12 cellular contexts compared by ENCODE assay signal in the genomic region with DNA sequence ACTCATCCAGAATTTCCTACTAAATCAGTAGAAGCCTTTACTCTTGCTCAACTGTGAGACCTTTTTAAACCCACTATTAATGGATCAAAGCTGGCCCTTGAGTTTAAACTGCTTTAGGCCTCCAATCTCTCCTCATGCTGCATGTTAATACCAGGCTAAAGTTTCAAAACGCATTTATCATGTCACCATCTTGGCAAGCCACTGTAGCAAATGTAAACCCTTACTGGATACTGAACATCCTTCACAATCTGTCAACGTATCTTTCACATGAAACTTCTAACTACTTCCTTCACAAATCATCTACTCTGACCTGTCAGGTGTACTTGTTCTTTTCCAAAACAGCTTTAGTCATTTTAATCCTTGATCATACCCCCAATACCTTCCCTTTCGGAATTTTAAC. TPM values are rescaled to one million over a fixed set of nuclear protein-coding genes. Genes with fewer than 3 reads are reported as not detected.
A peak's percentile ranks its signal among the peaks of the same experiment; 100 is the strongest.
DNase-seq lines count a peak whose midpoint lies in the region; TF ChIP-seq lines count a peak whose summit lies in the region.
"Had no signal": no experiment of that assay in that cellular context is flagged by ENCODE, and none has a peak within 500 bp of the region (broad histone marks: within the 10 kb centered on the region; RNA-seq: fewer than 3 reads in every experiment).

No MANE protein-coding gene starts in this region.

- DNase-seq in NCI-H2227 (lab: John Stamatoyannopoulos, UW; ENCODE audit: unreplicated experiment) (peak; percentile 3), NCI-H2227 treated with DMSO at 0.1 percent for 48 hours (lab: John Stamatoyannopoulos, UW) (no peak), NCI-H1092 (lab: John Stamatoyannopoulos, UW) (no peak), caudate nucleus (lab: John Stamatoyannopoulos, UW) (no peak), inferior parietal cortex (ENCODE audit: extremely low spot score) (no peak)
- DNase-seq in activated T-helper 2 cell treated with anti-CD3 and anti-CD28 coated beads, Interferon-gamma antibody, Interleukin-2, Interleukin-4, amounts not matched to agents 10 μg/mL and 5 μg/mL and 100 μg/mL, durations not matched to agents 14 hours and 24 hours and 36 hours (ENCODE audit: low spot score): no peak
- DNase-seq: activated gamma-delta T cell, colonic mucosa, NCI-H1930, Peyer's patch had no signal

- H3K4me3 ChIP-seq in Loucy (ENCODE audit: low read length, poor library complexity, severe bottlenecking): peak overlapping the region; percentile 95
- peak overlapping the region; percentile 92 for H3K4me3 ChIP-seq in neural cell (ENCODE audit: low read length)
- H3K4me3 ChIP-seq: colonic mucosa, Peyer's patch had no signal

- no peak for TF ChIP-seq EP300 in neural cell (conservative IDR thresholded peaks at IDR 0.05; ENCODE audit: poor library complexity, severe bottlenecking)

- peaks cover 8% of the 10 kb centered on the region for H3K9me3 Mint-ChIP-seq in activated T-helper 2 cell treated with anti-CD3 and anti-CD28 coated beads, Interferon-gamma antibody, Interleukin-2, Interleukin-4, amounts not matched to agents 10 μg/mL and 5 μg/mL and 100 μg/mL, durations not matched to agents 14 hours and 24 hours and 36 hours

- intact Hi-C loops in activated T-helper 2 cell treated with anti-CD3 and anti-CD28 coated beads, Interferon-gamma antibody, Interleukin-2, Interleukin-4, amounts not matched to agents 10 μg/mL and 5 μg/mL and 100 μg/mL, durations not matched to agents 14 hours and 24 hours and 36 hours (cut with micrococcal nuclease): no loop called here

- H3K9ac ChIP-seq in Loucy (ENCODE audit: low read depth, low read length, poor library complexity, severe bottlenecking): peak overlapping the region; percentile 91
- H3K9ac ChIP-seq in neural cell (ENCODE audit: low read length): no peak overlapping the region

- H3K79me2 ChIP-seq in Loucy (ENCODE audit: insufficient read depth, low read length) (peaks cover 91% of the 10 kb centered on the region), neural cell (replicated peaks; ENCODE audit: insufficient read depth, low read length) (peaks cover 52% of the 10 kb centered on the region)

- H3K36me3 Mint-ChIP-seq in activated T-helper 2 cell treated with anti-CD3 and anti-CD28 coated beads, Interferon-gamma antibody, Interleukin-2, Interleukin-4, amounts not matched to agents 10 μg/mL and 5 μg/mL and 100 μg/mL, durations not matched to agents 14 hours and 24 hours and 36 hours (ENCODE audit: low read depth): peaks cover 71% of the 10 kb centered on the region

- H3K27ac ChIP-seq in neural cell (ENCODE audit: low read length) (no peak overlapping the region), caudate nucleus (ENCODE audit: low read depth, low read length) (no peak overlapping the region)
- H3K27ac ChIP-seq: colonic mucosa, Peyer's patch had no signal

- H3K36me3 ChIP-seq in Loucy (ENCODE audit: insufficient read depth, low read length) (peaks cover 13% of the 10 kb centered on the region), neural cell (ENCODE audit: insufficient read depth, low read length) (no peaks in the 10 kb centered on the region)
- H3K36me3 ChIP-seq: colonic mucosa had no signal

- no peaks in the 10 kb centered on the region for H3K9me3 ChIP-seq in Loucy (ENCODE audit: insufficient read depth, low read depth, low read length)
- H3K9me3 ChIP-seq in neural cell (ENCODE audit: low read length): no peaks in the 10 kb centered on the region
- H3K9me3 ChIP-seq: colonic mucosa, Peyer's patch had no signal

- H3K27ac Mint-ChIP-seq in activated T-helper 2 cell treated with anti-CD3 and anti-CD28 coated beads, Interferon-gamma antibody, Interleukin-2, Interleukin-4, amounts not matched to agents 10 μg/mL and 5 μg/mL and 100 μg/mL, durations not matched to agents 14 hours and 24 hours and 36 hours: peak overlapping the region; percentile 42

- H3K4me1 Mint-ChIP-seq in activated T-helper 2 cell treated with anti-CD3 and anti-CD28 coated beads, Interferon-gamma antibody, Interleukin-2, Interleukin-4, amounts not matched to agents 10 μg/mL and 5 μg/mL and 100 μg/mL, durations not matched to agents 14 hours and 24 hours and 36 hours (ENCODE audit: low read depth): peaks cover 58% of the 10 kb centered on the region

- H3K27me3 Mint-ChIP-seq in activated T-helper 2 cell treated with anti-CD3 and anti-CD28 coated beads, Interferon-gamma antibody, Interleukin-2, Interleukin-4, amounts not matched to agents 10 μg/mL and 5 μg/mL and 100 μg/mL, durations not matched to agents 14 hours and 24 hours and 36 hours (ENCODE audit: low read depth): no peaks in the 10 kb centered on the region

- peaks cover 58% of the 10 kb centered on the region for H3K4me1 ChIP-seq in Loucy (ENCODE audit: insufficient read depth, low read length, poor library complexity, severe bottlenecking)
- H3K4me1 ChIP-seq: colonic mucosa had no signal

- H2AFZ ChIP-seq in Loucy (ENCODE audit: low read length): no peak overlapping the region
- no peak overlapping the region for H2AFZ ChIP-seq in neural cell (ENCODE audit: low read depth, low read length)

- no peak for TF ChIP-seq CTCF in Loucy (conservative IDR thresholded peaks at IDR 0.05; ENCODE audit: low read length)
- no peak for TF ChIP-seq CTCF in neural cell (IDR thresholded peaks at IDR 0.05; ENCODE audit: poor library complexity, severe bottlenecking)

- H3K9me2 ChIP-seq in Loucy (replicated peaks; ENCODE audit: low read depth, low read length) (no peaks in the 10 kb centered on the region), neural cell (ENCODE audit: insufficient read depth, low read length) (no peaks in the 10 kb centered on the region)

- H3K4me3 Mint-ChIP-seq in activated T-helper 2 cell treated with anti-CD3 and anti-CD28 coated beads, Interferon-gamma antibody, Interleukin-2, Interleukin-4, amounts not matched to agents 10 μg/mL and 5 μg/mL and 100 μg/mL, durations not matched to agents 14 hours and 24 hours and 36 hours (ENCODE audit: low read depth): peak overlapping the region; percentile 99

- H3F3A ChIP-seq in Loucy (ENCODE audit: low read depth) (no peaks in the 10 kb centered on the region), neural cell (ENCODE audit: insufficient read depth, low read length, poor library complexity, severe bottlenecking) (no peaks in the 10 kb centered on the region)

- TF ChIP-seq RAD21 in neural cell (conservative IDR thresholded peaks at IDR 0.05): no peak

- H3K27me3 ChIP-seq in Loucy (ENCODE audit: insufficient read depth, low read length, poor library complexity, severe bottlenecking) (no peaks in the 10 kb centered on the region), neural cell (ENCODE audit: insufficient read depth, low read depth, low read length) (no peaks in the 10 kb centered on the region)
- H3K27me3 ChIP-seq: colonic mucosa, Peyer's patch had no signal

- H4K20me1 ChIP-seq in Loucy (ENCODE audit: insufficient read depth, low read length, poor library complexity, severe bottlenecking) (peaks cover 70% of the 10 kb centered on the region), neural cell (ENCODE audit: insufficient read depth) (no peaks in the 10 kb centered on the region)

- H3K4me2 ChIP-seq in Loucy (ENCODE audit: low read depth, low read length, poor library complexity, severe bottlenecking) (peak overlapping the region; percentile 89), neural cell (ENCODE audit: low read length) (peak overlapping the region; percentile 58)

TF ChIP-seq in neural cell, 6 proteins besides CTCF, POLR2A, EP300 and RAD21:
- TF ChIP-seq SMC3 (conservative IDR thresholded peaks at IDR 0.05; ENCODE audit: poor library complexity) (no peak), POLR2AphosphoS5 (IDR thresholded peaks at IDR 0.05) (no peak), MXI1 (conservative IDR thresholded peaks at IDR 0.05; ENCODE audit: poor library complexity, severe bottlenecking) (no peak), EZH2 (IDR thresholded peaks at IDR 0.05; ENCODE audit: borderline replicate concordance, insufficient read depth, low read length, poor library complexity, severe bottlenecking) (no peak), TAF1 (IDR thresholded peaks at IDR 0.05; ENCODE audit: low read depth) (no peak)
- TF ChIP-seq, protein P1, sequence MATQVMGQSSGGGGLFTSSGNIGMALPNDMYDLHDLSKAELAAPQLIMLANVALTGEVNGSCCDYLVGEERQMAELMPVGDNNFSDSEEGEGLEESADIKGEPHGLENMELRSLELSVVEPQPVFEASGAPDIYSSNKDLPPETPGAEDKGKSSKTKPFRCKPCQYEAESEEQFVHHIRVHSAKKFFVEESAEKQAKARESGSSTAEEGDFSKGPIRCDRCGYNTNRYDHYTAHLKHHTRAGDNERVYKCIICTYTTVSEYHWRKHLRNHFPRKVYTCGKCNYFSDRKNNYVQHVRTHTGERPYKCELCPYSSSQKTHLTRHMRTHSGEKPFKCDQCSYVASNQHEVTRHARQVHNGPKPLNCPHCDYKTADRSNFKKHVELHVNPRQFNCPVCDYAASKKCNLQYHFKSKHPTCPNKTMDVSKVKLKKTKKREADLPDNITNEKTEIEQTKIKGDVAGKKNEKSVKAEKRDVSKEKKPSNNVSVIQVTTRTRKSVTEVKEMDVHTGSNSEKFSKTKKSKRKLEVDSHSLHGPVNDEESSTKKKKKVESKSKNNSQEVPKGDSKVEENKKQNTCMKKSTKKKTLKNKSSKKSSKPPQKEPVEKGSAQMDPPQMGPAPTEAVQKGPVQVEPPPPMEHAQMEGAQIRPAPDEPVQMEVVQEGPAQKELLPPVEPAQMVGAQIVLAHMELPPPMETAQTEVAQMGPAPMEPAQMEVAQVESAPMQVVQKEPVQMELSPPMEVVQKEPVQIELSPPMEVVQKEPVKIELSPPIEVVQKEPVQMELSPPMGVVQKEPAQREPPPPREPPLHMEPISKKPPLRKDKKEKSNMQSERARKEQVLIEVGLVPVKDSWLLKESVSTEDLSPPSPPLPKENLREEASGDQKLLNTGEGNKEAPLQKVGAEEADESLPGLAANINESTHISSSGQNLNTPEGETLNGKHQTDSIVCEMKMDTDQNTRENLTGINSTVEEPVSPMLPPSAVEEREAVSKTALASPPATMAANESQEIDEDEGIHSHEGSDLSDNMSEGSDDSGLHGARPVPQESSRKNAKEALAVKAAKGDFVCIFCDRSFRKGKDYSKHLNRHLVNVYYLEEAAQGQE (IDR thresholded peaks at IDR 0.05; ENCODE audit: borderline replicate concordance): no peak

RNA-seq across cellular contexts. Expression of a gene that starts 3.0 kb away (rescaled TPM):
- 65.7 and 66.5 TPM in 2 replicates for total RNA-seq in activated T-helper 2 cell treated with anti-CD3 and anti-CD28 coated beads, Interferon-gamma antibody, Interleukin-2, Interleukin-4, amounts not matched to agents 10 μg/mL and 5 μg/mL and 100 μg/mL, durations not matched to agents 14 hours and 24 hours and 36 hours
- 211 and 218 TPM in 2 replicates for polyA plus RNA-seq in neural cell
- polyA minus RNA-seq in neural cell: 188 and 230 TPM in 2 replicates

RNA-seq across cellular contexts. Expression of a gene that starts 40.7 kb away (rescaled TPM):
- total RNA-seq in activated T-helper 2 cell treated with anti-CD3 and anti-CD28 coated beads, Interferon-gamma antibody, Interleukin-2, Interleukin-4, amounts not matched to agents 10 μg/mL and 5 μg/mL and 100 μg/mL, durations not matched to agents 14 hours and 24 hours and 36 hours: 11.8 and 16.5 TPM in 2 replicates
- polyA plus RNA-seq in neural cell: 19.0 and 24.1 TPM in 2 replicates
- 35.3 and 41.0 TPM in 2 replicates for polyA minus RNA-seq in neural cell
